Comparison of ENCODE assay signal across 12 cellular contexts in genomic region chr11:67032830-67033555, GRCh38. TPM values are rescaled to one million over a fixed set of nuclear protein-coding genes. Genes with fewer than 3 reads are reported as not detected.
A peak's percentile ranks its signal among the peaks of the same experiment; 100 is the strongest.
DNase-seq lines count a peak whose midpoint lies in the region; ATAC-seq, FAIRE-seq and TF ChIP-seq lines count a peak whose summit lies in the region.
"Had no signal": no experiment of that assay in that cellular context is flagged by ENCODE, and none has a peak within 500 bp of the region (broad histone marks: within the 10 kb centered on the region; RNA-seq: fewer than 3 reads in every experiment).

No MANE protein-coding gene starts in this region.

- H3K9me3 ChIP-seq in kidney (ENCODE audit: control insufficient read depth in 1 of 2, low read length in 2 of 2) (no peaks in the 10 kb centered on the region), thoracic aorta (no peaks in the 10 kb centered on the region)

- WGBS in lower leg skin, 2 donors: 48 to 54% methylated on average over 11 to 12 of the region's 12 CpGs

- no peaks in the 10 kb centered on the region for H3K36me3 ChIP-seq in kidney (ENCODE audit: control insufficient read depth in 1 of 2, insufficient read depth in 2 of 2, low read length in 2 of 2)
- H3K36me3 ChIP-seq in thoracic aorta: no peaks in the 10 kb centered on the region

- DNase-seq in HPDE6-E6E7 (ENCODE audit: extremely low spot score): peak; percentile 76
- peak; percentile 94 for DNase-seq in astrocyte of the spinal cord (ENCODE audit: low read depth, low spot score)
- peak; percentile 88 for DNase-seq in kidney
- DNase-seq in thoracic aorta (ENCODE audit: low spot score): peak; percentile 41
- no peak for DNase-seq in NCI-H774 (lab: John Stamatoyannopoulos, UW)
- DNase-seq in DMS153 (lab: John Stamatoyannopoulos, UW): no peak
- DNase-seq in stimulated activated CD4-positive, alpha-beta T cell treated with anti-CD3 and anti-CD28 coated beads, Interleukin-4, amount 100 ng/mL, for 24 hours: no peak
- no peak for DNase-seq in lower leg skin (ENCODE audit: low spot score in 2 of 2)
- DNase-seq: activated CD8-positive, alpha-beta T cell treated with anti-CD3 and anti-CD28 coated beads for 36 hours; effector CD4-positive, alpha-beta T cell; NCI-H526 had no signal

- intact Hi-C loops in kidney (cut with DNase I): no loop called here
- intact Hi-C loops in lower leg skin (cut with DNase I; ENCODE audit: low total_unique reads): no loop called here

- H3K27ac ChIP-seq in kidney (ENCODE audit: low read depth in 2 of 2, low read length in 2 of 2) (no peak overlapping the region), thoracic aorta (peak overlapping the region; percentile 44 to 71)

- ATAC-seq in thoracic aorta (ENCODE audit: insufficient number of reproducible peaks, low FRiP score, low read depth): peak; percentile 71

- FAIRE-seq in kidney (lab: Jason Lieb, UNC): no peak

- no peak overlapping the region for H3K9ac ChIP-seq in kidney (ENCODE audit: low read length in 2 of 2)

- in situ Hi-C loops in astrocyte of the spinal cord (cut with HindIII; ENCODE audit: low sequenced_read_pairs): no loop called here

- no peaks in the 10 kb centered on the region for H3K27me3 ChIP-seq in thoracic aorta (replicated peaks; ENCODE audit: insufficient read depth)

- no peak for TF ChIP-seq POLR2A in lower leg skin (IDR thresholded peaks at IDR 0.05)

- H3K4me3 ChIP-seq in astrocyte of the spinal cord (ENCODE audit: low read depth, low read length): no peak overlapping the region
- no peak overlapping the region for H3K4me3 ChIP-seq in kidney (ENCODE audit: low read length in 2 of 2)
- no peak overlapping the region for H3K4me3 ChIP-seq in thoracic aorta
- H3K4me3 ChIP-seq in lower leg skin (ENCODE audit: low read depth, poor library complexity, severe bottlenecking): no peak overlapping the region

- H3K4me1 ChIP-seq in kidney (ENCODE audit: control insufficient read depth in 1 of 2, insufficient read depth in 1 of 2, low read depth in 1 of 2, low read length in 2 of 2) (no peaks in the 10 kb centered on the region), thoracic aorta (ENCODE audit: control insufficient read depth in 1 of 2, low read depth in 2 of 2) (peaks cover 13 to 24% of the 10 kb centered on the region in 2 donors)

- TF ChIP-seq CTCF in astrocyte of the spinal cord (IDR thresholded peaks at IDR 0.05; ENCODE audit: low read depth, low read length): no peak
- no peak for TF ChIP-seq CTCF in kidney (IDR thresholded peaks at IDR 0.05; ENCODE audit: borderline replicate concordance, extremely low read depth, insufficient read depth)
- no peak for TF ChIP-seq CTCF in thoracic aorta (IDR thresholded peaks at IDR 0.05)
- no peak for TF ChIP-seq CTCF in lower leg skin (IDR thresholded peaks at IDR 0.05)

RNA-seq across cellular contexts. Expression of gene SYT12, which starts 10.1 kb away (rescaled TPM):
- total RNA-seq in kidney (4.2 TPM), thoracic aorta (10 to 100 TPM in 1 of 2 donors, 1 to 10 TPM in 1; 3.2 to 16.9 TPM), lower leg skin (1 to 10 TPM in 1 of 4 donors, under 1 TPM in 3; 0.08 to 1.7 (median 0.41) TPM)
- 0.13 TPM for polyA plus RNA-seq in kidney (ENCODE audit: insufficient read depth, low read depth, low replicate concordance)
- total RNA-seq: activated CD8-positive, alpha-beta T cell treated with anti-CD3 and anti-CD28 coated beads for 36 hours had no signal

RNA-seq across cellular contexts. Expression of gene RHOD, which starts 23.7 kb away (rescaled TPM):
- total RNA-seq in kidney (20.9 TPM), thoracic aorta (10 to 100 TPM; 31.9 to 51.3 TPM), lower leg skin (100 to 1,000 TPM in 1 of 4 donors, 10 to 100 TPM in 3; 74.6 to 109 (median 87.8) TPM)
- 50.2 TPM for polyA plus RNA-seq in kidney (ENCODE audit: insufficient read depth, low read depth, low replicate concordance)

RNA-seq across cellular contexts. Expression of gene C11orf86, which starts 57.9 kb away (rescaled TPM):
- total RNA-seq in kidney: not detected
- polyA plus RNA-seq in kidney (ENCODE audit: insufficient read depth, low read depth, low replicate concordance): 0.92 TPM
- not detected for total RNA-seq in thoracic aorta
- not detected for total RNA-seq in lower leg skin
- total RNA-seq: activated CD8-positive, alpha-beta T cell treated with anti-CD3 and anti-CD28 coated beads for 36 hours; mononuclear cell had no signal

Comparison
In these comparisons a context has a peak if more than half of its experiments do, and no peak if none do; other contexts are left out.
1. DNase-seq: peak in HPDE6-E6E7 (single experiment), astrocyte of the spinal cord (single experiment), kidney (single experiment) and thoracic aorta (single experiment); none in NCI-H774 (single experiment), DMS153 (single experiment), stimulated activated CD4-positive, alpha-beta T cell treated with anti-CD3 and anti-CD28 coated beads, Interleukin-4, amount 100 ng/mL, for 24 hours (single experiment) and lower leg skin (0 of 2).
2. H3K27ac ChIP-seq: peak in thoracic aorta (2 of 2); none in kidney (0 of 2).